ENCODE assay signal across 8 cellular contexts in the genomic region with DNA sequence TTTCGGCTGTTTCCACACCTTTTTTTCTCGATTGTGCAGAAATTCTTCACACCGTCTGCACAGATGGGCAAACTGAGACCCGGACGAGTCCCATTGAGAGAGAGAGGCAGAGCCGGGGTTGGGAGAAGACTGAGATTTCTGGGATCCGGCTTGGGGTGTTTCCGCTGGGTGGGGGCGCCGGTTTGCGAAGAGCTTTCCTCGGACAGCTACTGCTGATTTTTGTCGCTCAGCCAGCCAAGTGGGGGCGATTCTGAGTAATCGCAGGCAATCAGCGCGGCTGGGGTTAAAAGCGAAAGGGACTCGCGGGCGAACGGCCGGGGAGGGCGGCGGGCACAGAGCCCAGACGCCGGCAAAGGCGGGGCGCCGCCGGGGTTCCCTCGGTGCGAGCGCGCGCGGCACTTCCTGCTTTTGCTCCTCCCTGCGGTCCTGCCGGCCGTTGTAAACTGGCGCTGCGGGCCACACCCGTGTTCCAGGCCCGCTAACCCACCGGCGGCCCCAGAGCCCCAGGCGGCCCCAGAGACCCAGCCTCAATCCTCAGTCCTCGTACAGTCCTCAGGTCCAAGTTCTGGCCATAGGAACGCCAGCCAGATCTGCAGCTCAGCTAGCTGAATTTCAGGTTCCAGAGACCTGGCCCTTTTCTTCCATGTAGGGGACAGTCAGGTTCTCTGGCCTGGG. TPM values are rescaled to one million over a fixed set of nuclear protein-coding genes. Genes with fewer than 3 reads are reported as not detected.
DNase-seq lines count a peak whose midpoint lies in the region.

No MANE protein-coding gene starts in this region.

- H3K23ac ChIP-seq in neuronal stem cell (ENCODE audit: low read depth, low read length, poor library complexity): peak overlapping the region; percentile 51

- peak overlapping the region; percentile 49 to 77 for H3K4me3 ChIP-seq in neuronal stem cell (ENCODE audit: low read length in 2 of 2)

- H2BK120ac ChIP-seq in neuronal stem cell (ENCODE audit: low read depth, low read length): no peak overlapping the region

- no peak overlapping the region for H3K27ac ChIP-seq in neuronal stem cell (replicated peaks; ENCODE audit: low read length)

- H2AK5ac ChIP-seq in neuronal stem cell (ENCODE audit: low read depth, low read length): no peak overlapping the region

- H3K9ac ChIP-seq in neuronal stem cell (ENCODE audit: low read depth, low read length, poor library complexity): no peak overlapping the region

- DNase-seq in GDM1 (lab: John Stamatoyannopoulos, UW) (peak; percentile 68), H4 (ENCODE audit: low spot score) (peak; percentile 86), LHCN-M2 (ENCODE audit: low read depth) (peak; percentile 93), SIG-M5 treated with dmso at 0.1 percent for 504 hours (lab: John Stamatoyannopoulos, UW; ENCODE audit: unreplicated experiment) (peak; percentile 75), foreskin melanocyte (peak; percentile 76), neuronal stem cell (ENCODE audit: low spot score) (peak; percentile 56), stromal cell of bone marrow (ENCODE audit: low read depth) (peak; percentile 83)
- DNase-seq in activated naive CD4-positive, alpha-beta T cell (lab: John Stamatoyannopoulos, UW): peak; percentile 33 to 73 (median 63)

- H2BK12ac ChIP-seq in neuronal stem cell (ENCODE audit: low read length): no peak overlapping the region

- peak overlapping the region; percentile 98 for H2AFZ ChIP-seq in neuronal stem cell (ENCODE audit: low read length)

- H3K4me1 ChIP-seq in neuronal stem cell (ENCODE audit: control insufficient read depth in 2 of 2, insufficient read depth in 1 of 2, low read depth in 1 of 2, low read length in 2 of 2): peaks cover 0 to 4% of the 10 kb centered on the region in 2 donors

- H3K79me1 ChIP-seq in neuronal stem cell (ENCODE audit: low read depth, low read length): no peaks in the 10 kb centered on the region

- no peak overlapping the region for H3K4ac ChIP-seq in neuronal stem cell (ENCODE audit: low read length)

- no peak overlapping the region for H3K14ac ChIP-seq in neuronal stem cell (ENCODE audit: low read length)

- H4K8ac ChIP-seq in neuronal stem cell (ENCODE audit: low read depth, low read length): no peak overlapping the region

- H3K18ac ChIP-seq in neuronal stem cell (ENCODE audit: low read length): peak overlapping the region; percentile 84

- H2BK5ac ChIP-seq in neuronal stem cell (ENCODE audit: low read length): no peak overlapping the region

- no CpG with 5 or more reads among the region's 49 CpGs for WGBS in neuronal stem cell (ENCODE audit: extremely low coverage in 2 of 2, insufficient read length in 2 of 2, insufficient replicate concordance in 1 of 2), 2 donors

- H4K91ac ChIP-seq in neuronal stem cell (ENCODE audit: low read depth, low read length, poor library complexity): no peak overlapping the region

- H3K4me2 ChIP-seq in neuronal stem cell (ENCODE audit: insufficient read depth, low read length, poor library complexity, severe bottlenecking): peak overlapping the region; percentile 60

- H3K36me3 ChIP-seq in neuronal stem cell (replicated peaks in 1 of 2; ENCODE audit: control insufficient read depth in 2 of 2, insufficient read depth in 2 of 2, low read length in 2 of 2): no peaks in the 10 kb centered on the region

- peaks cover 0 to 11% (median 5%) of the 10 kb centered on the region in 3 experiments for H3K27me3 ChIP-seq in neuronal stem cell (ENCODE audit: control insufficient read depth in 3 of 3, insufficient read depth in 3 of 3, low read depth in 1 of 3, low read length in 3 of 3)

- H3K9me3 ChIP-seq in neuronal stem cell (replicated peaks in 1 of 2; ENCODE audit: control insufficient read depth in 2 of 2, insufficient read depth in 1 of 2, low read depth in 1 of 2, low read length in 2 of 2): peaks cover 0 to 4% of the 10 kb centered on the region in 2 donors

- H2BK15ac ChIP-seq in neuronal stem cell (ENCODE audit: low read length): no peak overlapping the region

RNA-seq across cellular contexts. Expression of a gene that starts 32.4 kb away (rescaled TPM):
- 23.2 and 29.4 TPM in 2 replicates for total RNA-seq in H4 (2014; rRNA removed; shearing (Covaris generic))
- 63.7 and 79.8 TPM in 2 replicates for total RNA-seq in LHCN-M2 (2014; rRNA removed)
- 38.9 TPM for polyA plus RNA-seq in LHCN-M2 (2012)
- polyA plus RNA-seq in neuronal stem cell (2013, experiment 1 of 2): 6.3 TPM
- polyA plus RNA-seq in neuronal stem cell (2013, experiment 2 of 2): 6.3 TPM
